2 cellular contexts compared by ENCODE assay signal in the genomic region with DNA sequence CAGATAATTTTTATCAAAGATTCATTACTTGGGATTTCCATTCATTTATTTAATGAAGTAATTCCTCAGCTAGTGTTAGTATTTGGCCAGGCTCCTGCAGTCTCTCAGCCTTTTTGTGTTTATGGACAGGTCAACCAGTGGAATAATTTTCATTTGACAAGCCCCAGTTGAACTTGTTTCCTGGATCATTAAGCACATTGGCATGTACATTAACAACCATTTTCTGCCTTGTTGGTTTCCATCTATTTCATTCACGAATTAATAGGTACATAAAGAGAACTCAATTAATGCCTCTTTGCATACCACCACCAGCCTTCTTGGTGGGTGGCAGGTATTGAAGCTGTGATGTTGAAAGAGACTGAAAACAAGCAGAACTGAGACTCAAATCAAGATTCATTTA.
TF ChIP-seq lines count a peak whose summit lies in the region.

No MANE protein-coding gene starts in this region.

TF ChIP-seq in SK-N-SH, 30 proteins besides CTCF, POLR2A, EP300 and RAD21 (continued from another document):
- TF ChIP-seq, protein P1, sequence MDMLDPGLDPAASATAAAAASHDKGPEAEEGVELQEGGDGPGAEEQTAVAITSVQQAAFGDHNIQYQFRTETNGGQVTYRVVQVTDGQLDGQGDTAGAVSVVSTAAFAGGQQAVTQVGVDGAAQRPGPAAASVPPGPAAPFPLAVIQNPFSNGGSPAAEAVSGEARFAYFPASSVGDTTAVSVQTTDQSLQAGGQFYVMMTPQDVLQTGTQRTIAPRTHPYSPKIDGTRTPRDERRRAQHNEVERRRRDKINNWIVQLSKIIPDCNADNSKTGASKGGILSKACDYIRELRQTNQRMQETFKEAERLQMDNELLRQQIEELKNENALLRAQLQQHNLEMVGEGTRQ (IDR thresholded peaks at IDR 0.05; ENCODE audit: borderline replicate concordance, low read depth, low read length): no peak
- TF ChIP-seq FOXM1 (IDR thresholded peaks at IDR 0.05; ENCODE audit: low read depth) (no peak), YY1 (IDR thresholded peaks at IDR 0.05; ENCODE audit: low read depth) (no peak), TCF12 (IDR thresholded peaks at IDR 0.05) (no peak), SMC3 (IDR thresholded peaks at IDR 0.05; ENCODE audit: low read depth, low read length) (no peak)
- TF ChIP-seq, protein P2, sequence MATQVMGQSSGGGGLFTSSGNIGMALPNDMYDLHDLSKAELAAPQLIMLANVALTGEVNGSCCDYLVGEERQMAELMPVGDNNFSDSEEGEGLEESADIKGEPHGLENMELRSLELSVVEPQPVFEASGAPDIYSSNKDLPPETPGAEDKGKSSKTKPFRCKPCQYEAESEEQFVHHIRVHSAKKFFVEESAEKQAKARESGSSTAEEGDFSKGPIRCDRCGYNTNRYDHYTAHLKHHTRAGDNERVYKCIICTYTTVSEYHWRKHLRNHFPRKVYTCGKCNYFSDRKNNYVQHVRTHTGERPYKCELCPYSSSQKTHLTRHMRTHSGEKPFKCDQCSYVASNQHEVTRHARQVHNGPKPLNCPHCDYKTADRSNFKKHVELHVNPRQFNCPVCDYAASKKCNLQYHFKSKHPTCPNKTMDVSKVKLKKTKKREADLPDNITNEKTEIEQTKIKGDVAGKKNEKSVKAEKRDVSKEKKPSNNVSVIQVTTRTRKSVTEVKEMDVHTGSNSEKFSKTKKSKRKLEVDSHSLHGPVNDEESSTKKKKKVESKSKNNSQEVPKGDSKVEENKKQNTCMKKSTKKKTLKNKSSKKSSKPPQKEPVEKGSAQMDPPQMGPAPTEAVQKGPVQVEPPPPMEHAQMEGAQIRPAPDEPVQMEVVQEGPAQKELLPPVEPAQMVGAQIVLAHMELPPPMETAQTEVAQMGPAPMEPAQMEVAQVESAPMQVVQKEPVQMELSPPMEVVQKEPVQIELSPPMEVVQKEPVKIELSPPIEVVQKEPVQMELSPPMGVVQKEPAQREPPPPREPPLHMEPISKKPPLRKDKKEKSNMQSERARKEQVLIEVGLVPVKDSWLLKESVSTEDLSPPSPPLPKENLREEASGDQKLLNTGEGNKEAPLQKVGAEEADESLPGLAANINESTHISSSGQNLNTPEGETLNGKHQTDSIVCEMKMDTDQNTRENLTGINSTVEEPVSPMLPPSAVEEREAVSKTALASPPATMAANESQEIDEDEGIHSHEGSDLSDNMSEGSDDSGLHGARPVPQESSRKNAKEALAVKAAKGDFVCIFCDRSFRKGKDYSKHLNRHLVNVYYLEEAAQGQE (IDR thresholded peaks at IDR 0.05; ENCODE audit: low read depth, low read length): no peak
- TF ChIP-seq, protein P3, sequence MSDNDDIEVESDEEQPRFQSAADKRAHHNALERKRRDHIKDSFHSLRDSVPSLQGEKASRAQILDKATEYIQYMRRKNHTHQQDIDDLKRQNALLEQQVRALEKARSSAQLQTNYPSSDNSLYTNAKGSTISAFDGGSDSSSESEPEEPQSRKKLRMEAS (IDR thresholded peaks at IDR 0.05; ENCODE audit: low read depth): no peak

TF ChIP-seq in SK-N-SH treated with all-trans-retinoic acid at 6 μM for 48 hours, 23 proteins besides CTCF, POLR2A, EP300 and RAD21 (continued from another document):
- TF ChIP-seq, protein P4, sequence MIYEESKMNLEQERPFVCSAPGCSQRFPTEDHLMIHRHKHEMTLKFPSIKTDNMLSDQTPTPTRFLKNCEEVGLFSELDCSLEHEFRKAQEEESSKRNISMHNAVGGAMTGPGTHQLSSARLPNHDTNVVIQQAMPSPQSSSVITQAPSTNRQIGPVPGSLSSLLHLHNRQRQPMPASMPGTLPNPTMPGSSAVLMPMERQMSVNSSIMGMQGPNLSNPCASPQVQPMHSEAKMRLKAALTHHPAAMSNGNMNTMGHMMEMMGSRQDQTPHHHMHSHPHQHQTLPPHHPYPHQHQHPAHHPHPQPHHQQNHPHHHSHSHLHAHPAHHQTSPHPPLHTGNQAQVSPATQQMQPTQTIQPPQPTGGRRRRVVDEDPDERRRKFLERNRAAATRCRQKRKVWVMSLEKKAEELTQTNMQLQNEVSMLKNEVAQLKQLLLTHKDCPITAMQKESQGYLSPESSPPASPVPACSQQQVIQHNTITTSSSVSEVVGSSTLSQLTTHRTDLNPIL (CRISPR knock-in tag; IDR thresholded peaks at IDR 0.05; ENCODE audit: low read depth): no peak
- no peak for TF ChIP-seq ESRRG (CRISPR knock-in tag; IDR thresholded peaks at IDR 0.05)
- TF ChIP-seq ARNTL (CRISPR knock-in tag; IDR thresholded peaks at IDR 0.05; ENCODE audit: borderline replicate concordance, low read depth): no peak
- TF ChIP-seq, protein P5, sequence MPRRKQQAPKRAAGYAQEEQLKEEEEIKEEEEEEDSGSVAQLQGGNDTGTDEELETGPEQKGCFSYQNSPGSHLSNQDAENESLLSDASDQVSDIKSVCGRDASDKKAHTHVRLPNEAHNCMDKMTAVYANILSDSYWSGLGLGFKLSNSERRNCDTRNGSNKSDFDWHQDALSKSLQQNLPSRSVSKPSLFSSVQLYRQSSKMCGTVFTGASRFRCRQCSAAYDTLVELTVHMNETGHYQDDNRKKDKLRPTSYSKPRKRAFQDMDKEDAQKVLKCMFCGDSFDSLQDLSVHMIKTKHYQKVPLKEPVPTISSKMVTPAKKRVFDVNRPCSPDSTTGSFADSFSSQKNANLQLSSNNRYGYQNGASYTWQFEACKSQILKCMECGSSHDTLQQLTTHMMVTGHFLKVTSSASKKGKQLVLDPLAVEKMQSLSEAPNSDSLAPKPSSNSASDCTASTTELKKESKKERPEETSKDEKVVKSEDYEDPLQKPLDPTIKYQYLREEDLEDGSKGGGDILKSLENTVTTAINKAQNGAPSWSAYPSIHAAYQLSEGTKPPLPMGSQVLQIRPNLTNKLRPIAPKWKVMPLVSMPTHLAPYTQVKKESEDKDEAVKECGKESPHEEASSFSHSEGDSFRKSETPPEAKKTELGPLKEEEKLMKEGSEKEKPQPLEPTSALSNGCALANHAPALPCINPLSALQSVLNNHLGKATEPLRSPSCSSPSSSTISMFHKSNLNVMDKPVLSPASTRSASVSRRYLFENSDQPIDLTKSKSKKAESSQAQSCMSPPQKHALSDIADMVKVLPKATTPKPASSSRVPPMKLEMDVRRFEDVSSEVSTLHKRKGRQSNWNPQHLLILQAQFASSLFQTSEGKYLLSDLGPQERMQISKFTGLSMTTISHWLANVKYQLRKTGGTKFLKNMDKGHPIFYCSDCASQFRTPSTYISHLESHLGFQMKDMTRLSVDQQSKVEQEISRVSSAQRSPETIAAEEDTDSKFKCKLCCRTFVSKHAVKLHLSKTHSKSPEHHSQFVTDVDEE (CRISPR knock-in tag; IDR thresholded peaks at IDR 0.05): no peak
- no peak for TF ChIP-seq BACH2 (CRISPR knock-in tag; IDR thresholded peaks at IDR 0.05; ENCODE audit: borderline replicate concordance)
- TF ChIP-seq PPARA (CRISPR knock-in tag; IDR thresholded peaks at IDR 0.05; ENCODE audit: borderline replicate concordance): no peak
- no peak for TF ChIP-seq ISL1 (CRISPR knock-in tag; IDR thresholded peaks at IDR 0.05)
- no peak for TF ChIP-seq ZNF8 (CRISPR knock-in tag; IDR thresholded peaks at IDR 0.05)
